8 cellular contexts compared by ENCODE assay signal in genomic region chr19:7522923-7523667, GRCh38. TPM values are rescaled to one million over a fixed set of nuclear protein-coding genes. Genes with fewer than 3 reads are reported as not detected.
DNase-seq lines count a peak whose midpoint lies in the region; ATAC-seq and TF ChIP-seq lines count a peak whose summit lies in the region.

No MANE protein-coding gene starts in this region.

- H4K20me1 ChIP-seq in IMR-90 (ENCODE audit: insufficient read depth, low read length), result no peaks in the 10 kb centered on the region

- H3K4me3 ChIP-seq in CD8-positive, alpha-beta memory T cell (ENCODE audit: low read length), result peak overlapping the region; percentile 33
- H3K4me3 ChIP-seq in IMR-90 (ENCODE audit: insufficient read depth, low read depth, low read length), result peak overlapping the region; percentile 59
- peak overlapping the region; percentile 70 to 79 for H3K4me3 ChIP-seq in muscle layer of colon (ENCODE audit: low read depth in 1 of 2, low read length in 2 of 2)

- H3K79me1 ChIP-seq in IMR-90 (ENCODE audit: low read depth in 1 of 2, low read length in 2 of 2), result peaks cover 7 to 27% of the 10 kb centered on the region in 2 experiments

- in situ Hi-C loops in IMR-90 (cut with MboI; ENCODE audit: low sequenced_read_pairs), result no loop called here

- TF ChIP-seq RAD21 in IMR-90 (IDR thresholded peaks at IDR 0.05; ENCODE audit: low read length), result no peak

- peak overlapping the region in 4 of 8 donors; percentile 22 to 88 (median 58) for H3K27ac Mint-ChIP-seq in CD8-positive, alpha-beta memory T cell
- H3K27ac Mint-ChIP-seq in central memory CD8-positive, alpha-beta T cell (ENCODE audit: low read depth), result peak overlapping the region; percentile 63

- H3K56ac ChIP-seq in IMR-90 (ENCODE audit: extremely low read depth, insufficient read depth, low read length), result no peak overlapping the region

- H2BK20ac ChIP-seq in IMR-90 (ENCODE audit: low read depth, low read length), result no peak overlapping the region

- no peak for TF ChIP-seq POLR2A in IMR-90 (IDR thresholded peaks at IDR 0.05; ENCODE audit: low read depth, low read length)

- intact Hi-C loops in IMR-90 (cut with micrococcal nuclease), result loop anchor here (1.0 kb wide), 1 partner anchor 169 kb away; no protein-coding TSS in a partner anchor

- peaks cover 17% of the 10 kb centered on the region for H3K4me1 ChIP-seq in CD8-positive, alpha-beta memory T cell (ENCODE audit: insufficient read depth, low read length)
- H3K4me1 ChIP-seq in IMR-90 (ENCODE audit: control insufficient read depth, insufficient read depth, low read length), result peaks cover 2% of the 10 kb centered on the region; the same call in 1 of the 2 replicates
- peaks cover 21% of the 10 kb centered on the region for H3K4me1 ChIP-seq in muscle layer of colon (ENCODE audit: insufficient read depth, low read length)

- H3K27me3 Mint-ChIP-seq in CD8-positive, alpha-beta memory T cell, result peaks cover 0 to 6% of the 10 kb centered on the region in 2 donors
- H3K27me3 Mint-ChIP-seq in central memory CD8-positive, alpha-beta T cell, result no peaks in the 10 kb centered on the region

- peaks cover 13 to 17% (median 14%) of the 10 kb centered on the region in 3 donors for H3K4me1 Mint-ChIP-seq in CD8-positive, alpha-beta memory T cell
- peaks cover 17% of the 10 kb centered on the region for H3K4me1 Mint-ChIP-seq in central memory CD8-positive, alpha-beta T cell

- H2BK5ac ChIP-seq in IMR-90 (ENCODE audit: low read depth, low read length, poor library complexity, severe bottlenecking), result no peak overlapping the region

- H4K8ac ChIP-seq in IMR-90 (ENCODE audit: low read depth in 2 of 2, low read length in 2 of 2), result no peak overlapping the region

- POLR2A ChIA-PET in CD8-positive, alpha-beta memory T cell (lab: Charles Lee), result interaction anchor here (0.5 to 2.3 kb wide), 4 partner anchors 12 to 796 kb away, joined by 3 to 20 read pairs (median 4); partner anchors contain the start of genes PET100, PEX11G, PNPLA6 and XAB2
- POLR2A ChIA-PET in IMR-90 (lab: Charles Lee; ENCODE audit: unreplicated experiment), result interaction anchor here (0.6 to 0.9 kb wide), 3 partner anchors 9 to 360 kb away, joined by 3 to 12 read pairs (median 7); no protein-coding TSS in a partner anchor

- no peaks in the 10 kb centered on the region for H3K9me1 ChIP-seq in IMR-90 (ENCODE audit: insufficient read depth, low read length)

- H3K4ac ChIP-seq in IMR-90 (ENCODE audit: low read depth, low read length), result no peak overlapping the region; the same call in 1 of the 2 replicates

- H3K9me3 Mint-ChIP-seq in CD8-positive, alpha-beta memory T cell, result no peaks in the 10 kb centered on the region
- no peaks in the 10 kb centered on the region for H3K9me3 Mint-ChIP-seq in central memory CD8-positive, alpha-beta T cell

- no peak overlapping the region for H4K91ac ChIP-seq in IMR-90 (ENCODE audit: insufficient read depth, low read depth, low read length)

- no peaks in the 10 kb centered on the region for H3K27me3 ChIP-seq in CD8-positive, alpha-beta memory T cell (ENCODE audit: insufficient read depth, low read length, poor library complexity, severe bottlenecking)
- H3K27me3 ChIP-seq in IMR-90 (ENCODE audit: control insufficient read depth, insufficient read depth, low read length) (no peaks in the 10 kb centered on the region), muscle layer of colon (ENCODE audit: control insufficient read depth in 1 of 2, insufficient read depth in 2 of 2, low read length in 2 of 2) (no peaks in the 10 kb centered on the region)

- H3K9ac ChIP-seq in IMR-90 (ENCODE audit: low read depth, low read length) (peak overlapping the region; percentile 31), muscle layer of colon (ENCODE audit: low read length) (peak overlapping the region; percentile 65)

- peak overlapping the region; percentile 97 for H2AFZ ChIP-seq in IMR-90 (replicated peaks; ENCODE audit: low read length, poor library complexity)

- H3K27ac ChIP-seq in CD8-positive, alpha-beta memory T cell (ENCODE audit: low read depth, low read length), result no peak overlapping the region
- H3K27ac ChIP-seq in IMR-90 (ENCODE audit: insufficient read depth, low read length) (no peak overlapping the region; the same call in 1 of the 2 replicates), muscle layer of colon (ENCODE audit: low read depth, low read length) (peak overlapping the region; percentile 47)

- no peak overlapping the region for H2AK5ac ChIP-seq in IMR-90 (ENCODE audit: low read depth, low read length)

- no peak overlapping the region for H3K23ac ChIP-seq in IMR-90 (ENCODE audit: low read depth, low read length)

- H2BK120ac ChIP-seq in IMR-90 (ENCODE audit: low read depth, low read length), result no peak overlapping the region

- H3K36me3 ChIP-seq in CD8-positive, alpha-beta memory T cell (ENCODE audit: insufficient read depth, low read length), result no peaks in the 10 kb centered on the region
- H3K36me3 ChIP-seq in IMR-90 (ENCODE audit: control insufficient read depth, insufficient read depth, low read length) (peaks cover 20% of the 10 kb centered on the region; the same call in 1 of the 2 replicates), muscle layer of colon (ENCODE audit: insufficient read depth, low read length) (peaks cover under 1% of the 10 kb centered on the region)

- peak overlapping the region; percentile 87 for H3K4me2 ChIP-seq in IMR-90 (ENCODE audit: low read depth, low read length)

- BruUV-seq in IMR-90 (replicated peaks; lab: Mats Ljungman, UMichigan), result no TSS peak

- DNase-seq in CD8-positive, alpha-beta memory T cell, result no peak
- DNase-seq in IMR-90, result no peak
- no peak for DNase-seq in central memory CD8-positive, alpha-beta T cell (ENCODE audit: low spot score in 2 of 2)
- no peak for DNase-seq in UCSD-AML1 (lab: John Stamatoyannopoulos, UW; ENCODE audit: unreplicated experiment)
- DNase-seq in NCI-H2227 (lab: John Stamatoyannopoulos, UW; ENCODE audit: unreplicated experiment), result no peak
- DNase-seq in NK-92 treated with Interleukin-12 subunit alpha and Interleukin-12 subunit beta, amount 100 ng/mL, for 24 hours (lab: John Stamatoyannopoulos, UW), result no peak
- DNase-seq in NCI-H2081 treated with DMSO at 0.1 percent for 48 hours (lab: John Stamatoyannopoulos, UW), result no peak

- H3K14ac ChIP-seq in IMR-90 (replicated peaks; ENCODE audit: low read depth, low read length), result no peak overlapping the region

- dilution Hi-C loops in IMR-90 (cut with HindIII; ENCODE audit: low sequenced_read_pairs, unreplicated experiment), result no loop called here

- no peak overlapping the region for H4K5ac ChIP-seq in IMR-90 (ENCODE audit: low read depth, low read length)

- no peak for TF ChIP-seq CTCF in IMR-90 (conservative IDR thresholded peaks at IDR 0.05; ENCODE audit: low read depth, low read length)

- peak overlapping the region; percentile 50 to 86 (median 70) for H3K4me3 Mint-ChIP-seq in CD8-positive, alpha-beta memory T cell
- peak overlapping the region; percentile 76 for H3K4me3 Mint-ChIP-seq in central memory CD8-positive, alpha-beta T cell

- peaks cover 0 to 17% (median 0%) of the 10 kb centered on the region in 3 donors for H3K36me3 Mint-ChIP-seq in CD8-positive, alpha-beta memory T cell
- H3K36me3 Mint-ChIP-seq in central memory CD8-positive, alpha-beta T cell (ENCODE audit: insufficient read depth), result peaks cover 15% of the 10 kb centered on the region

- no peak overlapping the region for H2BK15ac ChIP-seq in IMR-90 (ENCODE audit: low read depth, low read length)

- 3% methylated on average over 6 of the region's 23 CpGs; no CpG with 5 or more reads in 1 of the 2 experiments for WGBS in IMR-90 (ENCODE audit: extremely low coverage in 2 of 2, insufficient read length in 1 of 2), 2 experiments

- peak; percentile 19 for ATAC-seq in IMR-90 (ENCODE audit: low read depth)
- ATAC-seq in central memory CD8-positive, alpha-beta T cell (replicated peaks; ENCODE audit: extremely low read depth, poor library complexity, severe bottlenecking), result no peak

- CTCF ChIA-PET in CD8-positive, alpha-beta memory T cell (lab: Charles Lee), result interaction anchor here (0.7 to 4.5 kb wide), 6 partner anchors 10 to 421 kb away, joined by 3 to 35 read pairs (median 4); partner anchors contain the start of genes PNPLA6, TIMM44 and TRAPPC5
- CTCF ChIA-PET in IMR-90 (lab: Yijun Ruan, JAX), result interaction anchor here (0.5 to 1.4 kb wide), 3 partner anchors 26 to 791 kb away, joined by 3 to 5 read pairs (median 3); a partner anchor contains a TSS

- peak overlapping the region; percentile 77 for H2AK9ac ChIP-seq in IMR-90 (replicated peaks; ENCODE audit: low read depth, low read length, poor library complexity)

- H3K18ac ChIP-seq in IMR-90 (ENCODE audit: low read depth, low read length), result no peak overlapping the region

- H3K9me3 ChIP-seq in CD8-positive, alpha-beta memory T cell (ENCODE audit: low read length), result no peaks in the 10 kb centered on the region
- H3K9me3 ChIP-seq in IMR-90 (ENCODE audit: control insufficient read depth, insufficient read depth, low read length) (no peaks in the 10 kb centered on the region), muscle layer of colon (ENCODE audit: low read length) (no peaks in the 10 kb centered on the region)

TF ChIP-seq in IMR-90, 13 proteins besides CTCF, POLR2A, EP300 and RAD21 (continues in another document):
- TF ChIP-seq CEBPB (IDR thresholded peaks at IDR 0.05; ENCODE audit: low read depth, low read length), result peak; percentile 80
- TF ChIP-seq NFE2L2 (IDR thresholded peaks at IDR 0.05; ENCODE audit: low read depth, low read length), result no peak

RNA-seq across cellular contexts. Expression of gene MCOLN1, which starts 0.7 kb away (rescaled TPM):
- total RNA-seq in CD8-positive, alpha-beta memory T cell, result 10 to 100 TPM; 19.4 to 19.6 TPM
- 11.6 TPM for polyA plus RNA-seq in CD8-positive, alpha-beta memory T cell
- 2.5 and 3.4 TPM in 2 replicates for total RNA-seq in IMR-90 (2012; rRNA removed)
- 19.6 and 24.3 TPM in 2 replicates for polyA plus RNA-seq in IMR-90 (2012; rRNA removed)
- 13.9 and 26.7 TPM in 2 replicates for polyA plus RNA-seq in IMR-90 (2012; cell fraction: cytosol; rRNA removed)
- polyA plus RNA-seq in IMR-90 (2012; cell fraction: nucleus; rRNA removed; ENCODE audit: low replicate concordance), result 48.5 and 136 TPM in 2 replicates

RNA-seq across cellular contexts. Expression of gene ZNF358, which starts 7.2 kb away (rescaled TPM):
- total RNA-seq in CD8-positive, alpha-beta memory T cell, result 1 to 10 TPM; 7.6 to 8.9 TPM
- polyA plus RNA-seq in CD8-positive, alpha-beta memory T cell, result 2.5 TPM
- 5.4 and 9.2 TPM in 2 replicates for total RNA-seq in IMR-90 (2012; rRNA removed)
- 30.7 and 34.9 TPM in 2 replicates for polyA plus RNA-seq in IMR-90 (2012; rRNA removed)
- polyA plus RNA-seq in IMR-90 (2012; cell fraction: cytosol; rRNA removed), result 43.8 and 60.5 TPM in 2 replicates
- polyA plus RNA-seq in IMR-90 (2012; cell fraction: nucleus; rRNA removed; ENCODE audit: low replicate concordance), result 19.3 and 34.2 TPM in 2 replicates

RNA-seq across cellular contexts. Expression of gene PNPLA6, which starts 12.4 kb away (rescaled TPM):
- total RNA-seq in CD8-positive, alpha-beta memory T cell, result 100 to 1,000 TPM; 112 to 117 TPM
- 17.1 TPM for polyA plus RNA-seq in CD8-positive, alpha-beta memory T cell
- total RNA-seq in IMR-90 (2012; rRNA removed), result 17.9 and 20.0 TPM in 2 replicates
- polyA plus RNA-seq in IMR-90 (2012; rRNA removed), result 52.7 and 55.6 TPM in 2 replicates
- polyA plus RNA-seq in IMR-90 (2012; cell fraction: cytosol; rRNA removed), result 58.3 and 81.7 TPM in 2 replicates
- 105 and 216 TPM in 2 replicates for polyA plus RNA-seq in IMR-90 (2012; cell fraction: nucleus; rRNA removed; ENCODE audit: low replicate concordance)

RNA-seq across cellular contexts. Expression of gene PEX11G, which starts 34.3 kb away (rescaled TPM):
- total RNA-seq in CD8-positive, alpha-beta memory T cell, result under 1 TPM; 0.94 to 0.95 TPM
- 1.7 TPM for polyA plus RNA-seq in CD8-positive, alpha-beta memory T cell
- total RNA-seq in IMR-90 (2012; rRNA removed), result 0.72 and 1.1 TPM in 2 replicates
- 1.7 and 1.9 TPM in 2 replicates for polyA plus RNA-seq in IMR-90 (2012; rRNA removed)
- 2.8 and 3.6 TPM in 2 replicates for polyA plus RNA-seq in IMR-90 (2012; cell fraction: cytosol; rRNA removed)
- polyA plus RNA-seq in IMR-90 (2012; cell fraction: nucleus; rRNA removed; ENCODE audit: low replicate concordance), result 0.76 and 2.7 TPM in 2 replicates
